In the genomic region with DNA sequence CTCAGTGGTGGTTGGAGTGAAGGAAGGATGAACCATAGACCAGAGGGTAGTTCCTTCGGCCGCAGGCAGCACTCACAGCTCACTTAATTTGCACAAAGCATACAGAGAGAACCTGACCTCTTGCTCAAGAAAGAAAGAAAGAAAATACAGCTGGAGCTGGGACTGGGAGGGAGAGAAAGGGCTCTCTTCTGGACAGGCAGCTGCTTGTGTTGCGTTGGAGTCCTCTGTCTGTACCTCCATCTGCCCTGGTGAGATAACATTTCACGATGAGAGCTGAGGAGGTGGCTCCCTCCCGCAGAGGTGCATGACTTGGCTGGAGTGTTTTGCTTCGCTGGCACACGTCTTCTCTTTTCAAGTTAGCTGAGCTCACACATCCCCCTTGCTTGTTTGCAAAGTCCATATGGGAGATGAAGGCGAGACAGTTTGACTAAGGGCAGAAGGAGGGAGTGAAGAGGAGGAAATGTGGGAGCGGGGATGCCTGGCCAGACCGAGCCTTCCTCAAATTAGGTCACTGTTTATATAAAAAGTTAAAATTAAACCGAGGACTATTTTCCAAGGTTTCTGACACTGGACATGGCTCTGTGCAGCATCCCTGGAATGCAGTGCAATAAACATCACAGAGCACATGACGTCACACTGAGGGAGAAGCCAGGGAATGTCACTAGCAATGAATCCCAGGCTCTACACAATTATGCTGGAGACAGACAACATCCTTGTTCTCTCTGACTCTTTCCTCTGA, we compare ENCODE assay signal across 2 cellular contexts.
TF ChIP-seq lines count a peak whose summit lies in the region.

No MANE protein-coding gene starts in this region.

TF ChIP-seq in A549, 52 proteins besides CTCF, POLR2A, EP300 and RAD21 (continued from another document):
- TF ChIP-seq, protein P1, sequence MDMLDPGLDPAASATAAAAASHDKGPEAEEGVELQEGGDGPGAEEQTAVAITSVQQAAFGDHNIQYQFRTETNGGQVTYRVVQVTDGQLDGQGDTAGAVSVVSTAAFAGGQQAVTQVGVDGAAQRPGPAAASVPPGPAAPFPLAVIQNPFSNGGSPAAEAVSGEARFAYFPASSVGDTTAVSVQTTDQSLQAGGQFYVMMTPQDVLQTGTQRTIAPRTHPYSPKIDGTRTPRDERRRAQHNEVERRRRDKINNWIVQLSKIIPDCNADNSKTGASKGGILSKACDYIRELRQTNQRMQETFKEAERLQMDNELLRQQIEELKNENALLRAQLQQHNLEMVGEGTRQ (IDR thresholded peaks at IDR 0.05), result no peak
- TF ChIP-seq CBX2 (IDR thresholded peaks at IDR 0.05; ENCODE audit: borderline replicate concordance, low read depth) (no peak), RARB (CRISPR knock-in tag; IDR thresholded peaks at IDR 0.05) (no peak), CHD4 (IDR thresholded peaks at IDR 0.05; ENCODE audit: borderline replicate concordance) (no peak), JUNB (IDR thresholded peaks at IDR 0.05) (peak; percentile 75), JUN (IDR thresholded peaks at IDR 0.05) (peak; percentile 82 to 91), ZC3H11A (IDR thresholded peaks at IDR 0.05) (no peak)
- TF ChIP-seq, protein P2, sequence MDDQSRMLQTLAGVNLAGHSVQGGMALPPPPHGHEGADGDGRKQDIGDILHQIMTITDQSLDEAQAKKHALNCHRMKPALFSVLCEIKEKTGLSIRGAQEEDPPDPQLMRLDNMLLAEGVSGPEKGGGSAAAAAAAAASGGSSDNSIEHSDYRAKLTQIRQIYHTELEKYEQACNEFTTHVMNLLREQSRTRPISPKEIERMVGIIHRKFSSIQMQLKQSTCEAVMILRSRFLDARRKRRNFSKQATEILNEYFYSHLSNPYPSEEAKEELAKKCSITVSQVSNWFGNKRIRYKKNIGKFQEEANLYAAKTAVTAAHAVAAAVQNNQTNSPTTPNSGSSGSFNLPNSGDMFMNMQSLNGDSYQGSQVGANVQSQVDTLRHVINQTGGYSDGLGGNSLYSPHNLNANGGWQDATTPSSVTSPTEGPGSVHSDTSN (IDR thresholded peaks at IDR 0.05), result 0 out of 2 replicates have a peak, but pooled peaks have one; percentile 27

TF ChIP-seq in SK-N-SH, 30 proteins besides CTCF, POLR2A, EP300 and RAD21 (continued from another document):
- TF ChIP-seq YY1 (IDR thresholded peaks at IDR 0.05; ENCODE audit: low read depth), result no peak
- TF ChIP-seq, protein P3, sequence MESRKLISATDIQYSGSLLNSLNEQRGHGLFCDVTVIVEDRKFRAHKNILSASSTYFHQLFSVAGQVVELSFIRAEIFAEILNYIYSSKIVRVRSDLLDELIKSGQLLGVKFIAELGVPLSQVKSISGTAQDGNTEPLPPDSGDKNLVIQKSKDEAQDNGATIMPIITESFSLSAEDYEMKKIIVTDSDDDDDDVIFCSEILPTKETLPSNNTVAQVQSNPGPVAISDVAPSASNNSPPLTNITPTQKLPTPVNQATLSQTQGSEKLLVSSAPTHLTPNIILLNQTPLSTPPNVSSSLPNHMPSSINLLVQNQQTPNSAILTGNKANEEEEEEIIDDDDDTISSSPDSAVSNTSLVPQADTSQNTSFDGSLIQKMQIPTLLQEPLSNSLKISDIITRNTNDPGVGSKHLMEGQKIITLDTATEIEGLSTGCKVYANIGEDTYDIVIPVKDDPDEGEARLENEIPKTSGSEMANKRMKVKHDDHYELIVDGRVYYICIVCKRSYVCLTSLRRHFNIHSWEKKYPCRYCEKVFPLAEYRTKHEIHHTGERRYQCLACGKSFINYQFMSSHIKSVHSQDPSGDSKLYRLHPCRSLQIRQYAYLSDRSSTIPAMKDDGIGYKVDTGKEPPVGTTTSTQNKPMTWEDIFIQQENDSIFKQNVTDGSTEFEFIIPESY (IDR thresholded peaks at IDR 0.05; ENCODE audit: borderline replicate concordance, low read depth), result no peak
- no peak for TF ChIP-seq POLR2AphosphoS5 (IDR thresholded peaks at IDR 0.05; ENCODE audit: low read depth, low read length)
